22 cellular contexts compared by ENCODE assay signal in genomic region chr4:41014158-41014557, GRCh38.
DNase-seq lines count a peak whose midpoint lies in the region; ATAC-seq, FAIRE-seq and TF ChIP-seq lines count a peak whose summit lies in the region.
"Had no signal": no experiment of that assay in that cellular context is flagged by ENCODE, and none has a peak within 500 bp of the region (broad histone marks: within the 10 kb centered on the region; RNA-seq: fewer than 3 reads in every experiment).

No MANE protein-coding gene starts in this region.

- POLR2A ChIA-PET in WTC11 (lab: Charles Lee), result interaction anchor here (1.0 to 1.1 kb wide), 2 partner anchors 12 to 243 kb away, joined by 3 read pairs; partner anchors contain the start of gene UCHL1

- no peaks in the 10 kb centered on the region for H3K27me3 ChIP-seq in pancreas
- H3K27me3 ChIP-seq in MG63, result no peaks in the 10 kb centered on the region
- H3K27me3 ChIP-seq in upper lobe of right lung, result no peaks in the 10 kb centered on the region
- H3K27me3 ChIP-seq: BE2C had no signal

- FAIRE-seq in kidney (lab: Jason Lieb, UNC), result no peak
- no peak for FAIRE-seq in pancreas (lab: Jason Lieb, UNC)
- FAIRE-seq: GM12892, H54 had no signal

- intact Hi-C loops in kidney (cut with DNase I) (no loop called here), pancreas (cut with DNase I) (no loop called here), upper lobe of right lung (cut with DNase I) (no loop called here)

- peak overlapping the region; percentile 82; the same call in 1 of the 2 replicates for H3K27ac Mint-ChIP-seq in WTC11
- H3K27ac Mint-ChIP-seq: CD8-positive, alpha-beta memory T cell had no signal

- peaks cover 4% of the 10 kb centered on the region in 2 donors for H3K4me1 ChIP-seq in kidney (ENCODE audit: control insufficient read depth in 1 of 2, insufficient read depth in 1 of 2, low read depth in 1 of 2, low read length in 2 of 2)
- H3K4me1 ChIP-seq in pancreas, result peaks cover 0 to 4% (median 0%) of the 10 kb centered on the region in 3 donors
- no peaks in the 10 kb centered on the region for H3K4me1 ChIP-seq in upper lobe of right lung
- H3K4me1 ChIP-seq: BE2C had no signal

- no peak for ATAC-seq in WTC11
- peak; percentile 75 to 95 (median 88) for ATAC-seq in pancreas
- ATAC-seq in upper lobe of right lung, result no peak

- peaks cover 14% of the 10 kb centered on the region for H3K4me1 Mint-ChIP-seq in WTC11
- H3K4me1 Mint-ChIP-seq: CD8-positive, alpha-beta memory T cell had no signal

- H3K9ac ChIP-seq in kidney (ENCODE audit: low read length in 2 of 2), result no peak overlapping the region

- no peak overlapping the region for H3K4me3 ChIP-seq in kidney (ENCODE audit: low read length in 2 of 2)
- H3K4me3 ChIP-seq in pancreas, result no peak overlapping the region
- no peak overlapping the region for H3K4me3 ChIP-seq in MG63
- H3K4me3 ChIP-seq in upper lobe of right lung, result no peak overlapping the region

- H3K9me3 ChIP-seq in kidney (ENCODE audit: control insufficient read depth in 1 of 2, low read length in 2 of 2) (no peaks in the 10 kb centered on the region), pancreas (no peaks in the 10 kb centered on the region), MG63 (no peaks in the 10 kb centered on the region), upper lobe of right lung (no peaks in the 10 kb centered on the region)
- H3K9me3 ChIP-seq: BE2C had no signal

- TF ChIP-seq CTCF in WTC11 (IDR thresholded peaks at IDR 0.05), result no peak
- TF ChIP-seq CTCF in kidney (IDR thresholded peaks at IDR 0.05; ENCODE audit: borderline replicate concordance, extremely low read depth, insufficient read depth), result no peak
- no peak for TF ChIP-seq CTCF in pancreas (IDR thresholded peaks at IDR 0.05)
- no peak for TF ChIP-seq CTCF in upper lobe of right lung (IDR thresholded peaks at IDR 0.05)

- no peak overlapping the region for H3K4me3 Mint-ChIP-seq in WTC11
- H3K4me3 Mint-ChIP-seq: CD14-positive monocyte; CD8-positive, alpha-beta memory T cell had no signal

- H3K9me3 Mint-ChIP-seq in WTC11, result no peaks in the 10 kb centered on the region
- H3K9me3 Mint-ChIP-seq: CD14-positive monocyte; CD8-positive, alpha-beta memory T cell had no signal

- H3K27ac ChIP-seq in kidney (ENCODE audit: low read depth in 2 of 2, low read length in 2 of 2), result peak overlapping the region; percentile 3 to 20
- H3K27ac ChIP-seq in pancreas, result peak overlapping the region in 1 of 4 donors; percentile 23
- H3K27ac ChIP-seq in upper lobe of right lung, result no peak overlapping the region

- CTCF ChIA-PET in WTC11 (lab: Charles Lee), result interaction anchor here (0.7 to 1.9 kb wide), 8 partner anchors 17 to 243 kb away, joined by 3 to 7 read pairs (median 4); partner anchors contain the start of genes APBB2 and UCHL1

- H3K27me3 Mint-ChIP-seq in WTC11 (ENCODE audit: low read depth), result no peaks in the 10 kb centered on the region

- DNase-seq in WTC11 (ENCODE audit: low spot score), result no peak
- DNase-seq in kidney, result no peak
- DNase-seq in pancreas, result peak in 3 of 6 donors; percentile 24 to 52 (median 39)
- DNase-seq in OCI-M2 (lab: John Stamatoyannopoulos, UW; ENCODE audit: unreplicated experiment), result no peak
- DNase-seq in A172 (ENCODE audit: low spot score), result no peak
- DNase-seq in MG63, result no peak
- DNase-seq in upper lobe of right lung, result no peak
- DNase-seq: ACHN; BE2C; CD8-positive, alpha-beta memory T cell; DMS79 treated with DMSO at 0.1 percent for 48 hours; NCI-H1092; NCI-H1436; NCI-H187 treated with DMSO at 0.1 percent for 48 hours; NCI-H2171 treated with DMSO at 0.1 percent for 48 hours; NCI-H345; NCI-H510A treated with DMSO at 0.1 percent for 48 hours; RPMI8226; SHP77 treated with DMSO at 0.1 percent for 48 hours had no signal

- H3K36me3 ChIP-seq in kidney (ENCODE audit: control insufficient read depth in 1 of 2, insufficient read depth in 2 of 2, low read length in 2 of 2) (no peaks in the 10 kb centered on the region), pancreas (no peaks in the 10 kb centered on the region), MG63 (no peaks in the 10 kb centered on the region; the same call in 1 of the 2 replicates), upper lobe of right lung (no peaks in the 10 kb centered on the region)
- H3K36me3 ChIP-seq: BE2C had no signal

- H3K36me3 Mint-ChIP-seq in WTC11, result no peaks in the 10 kb centered on the region
- H3K36me3 Mint-ChIP-seq: CD8-positive, alpha-beta memory T cell had no signal

- WGBS in pancreas, 2 donors, result 55 to 70% methylated on average over 7 of the region's 7 CpGs

TF ChIP-seq in WTC11, 78 proteins besides CTCF, POLR2A, EP300 and RAD21:
- TF ChIP-seq ZNF396 (CRISPR knock-in tag; IDR thresholded peaks at IDR 0.05; ENCODE audit: borderline replicate concordance) (no peak), NFE2L1 (CRISPR knock-in tag; IDR thresholded peaks at IDR 0.05) (no peak), NR2C2 (CRISPR knock-in tag; IDR thresholded peaks at IDR 0.05) (no peak), TP53 (CRISPR knock-in tag; IDR thresholded peaks at IDR 0.05) (no peak), E2F1 (CRISPR knock-in tag; IDR thresholded peaks at IDR 0.05) (no peak), NFATC4 (CRISPR knock-in tag; IDR thresholded peaks at IDR 0.05) (no peak), GABPB1 (CRISPR knock-in tag; IDR thresholded peaks at IDR 0.05) (no peak), FOXK1 (CRISPR knock-in tag; IDR thresholded peaks at IDR 0.05) (no peak), ATF6 (CRISPR knock-in tag; IDR thresholded peaks at IDR 0.05) (no peak)
- TF ChIP-seq, protein P1, sequence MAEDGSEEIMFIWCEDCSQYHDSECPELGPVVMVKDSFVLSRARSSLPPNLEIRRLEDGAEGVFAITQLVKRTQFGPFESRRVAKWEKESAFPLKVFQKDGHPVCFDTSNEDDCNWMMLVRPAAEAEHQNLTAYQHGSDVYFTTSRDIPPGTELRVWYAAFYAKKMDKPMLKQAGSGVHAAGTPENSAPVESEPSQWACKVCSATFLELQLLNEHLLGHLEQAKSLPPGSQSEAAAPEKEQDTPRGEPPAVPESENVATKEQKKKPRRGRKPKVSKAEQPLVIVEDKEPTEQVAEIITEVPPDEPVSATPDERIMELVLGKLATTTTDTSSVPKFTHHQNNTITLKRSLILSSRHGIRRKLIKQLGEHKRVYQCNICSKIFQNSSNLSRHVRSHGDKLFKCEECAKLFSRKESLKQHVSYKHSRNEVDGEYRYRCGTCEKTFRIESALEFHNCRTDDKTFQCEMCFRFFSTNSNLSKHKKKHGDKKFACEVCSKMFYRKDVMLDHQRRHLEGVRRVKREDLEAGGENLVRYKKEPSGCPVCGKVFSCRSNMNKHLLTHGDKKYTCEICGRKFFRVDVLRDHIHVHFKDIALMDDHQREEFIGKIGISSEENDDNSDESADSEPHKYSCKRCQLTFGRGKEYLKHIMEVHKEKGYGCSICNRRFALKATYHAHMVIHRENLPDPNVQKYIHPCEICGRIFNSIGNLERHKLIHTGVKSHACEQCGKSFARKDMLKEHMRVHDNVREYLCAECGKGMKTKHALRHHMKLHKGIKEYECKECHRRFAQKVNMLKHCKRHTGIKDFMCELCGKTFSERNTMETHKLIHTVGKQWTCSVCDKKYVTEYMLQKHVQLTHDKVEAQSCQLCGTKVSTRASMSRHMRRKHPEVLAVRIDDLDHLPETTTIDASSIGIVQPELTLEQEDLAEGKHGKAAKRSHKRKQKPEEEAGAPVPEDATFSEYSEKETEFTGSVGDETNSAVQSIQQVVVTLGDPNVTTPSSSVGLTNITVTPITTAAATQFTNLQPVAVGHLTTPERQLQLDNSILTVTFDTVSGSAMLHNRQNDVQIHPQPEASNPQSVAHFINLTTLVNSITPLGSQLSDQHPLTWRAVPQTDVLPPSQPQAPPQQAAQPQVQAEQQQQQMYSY (CRISPR knock-in tag; IDR thresholded peaks at IDR 0.05), result no peak
- TF ChIP-seq, protein P2, sequence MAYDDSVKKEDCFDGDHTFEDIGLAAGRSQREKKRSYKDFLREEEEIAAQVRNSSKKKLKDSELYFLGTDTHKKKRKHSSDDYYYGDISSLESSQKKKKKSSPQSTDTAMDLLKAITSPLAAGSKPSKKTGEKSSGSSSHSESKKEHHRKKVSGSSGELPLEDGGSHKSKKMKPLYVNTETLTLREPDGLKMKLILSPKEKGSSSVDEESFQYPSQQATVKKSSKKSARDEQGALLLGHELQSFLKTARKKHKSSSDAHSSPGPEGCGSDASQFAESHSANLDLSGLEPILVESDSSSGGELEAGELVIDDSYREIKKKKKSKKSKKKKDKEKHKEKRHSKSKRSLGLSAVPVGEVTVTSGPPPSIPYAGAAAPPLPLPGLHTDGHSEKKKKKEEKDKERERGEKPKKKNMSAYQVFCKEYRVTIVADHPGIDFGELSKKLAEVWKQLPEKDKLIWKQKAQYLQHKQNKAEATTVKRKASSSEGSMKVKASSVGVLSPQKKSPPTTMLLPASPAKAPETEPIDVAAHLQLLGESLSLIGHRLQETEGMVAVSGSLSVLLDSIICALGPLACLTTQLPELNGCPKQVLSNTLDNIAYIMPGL (CRISPR knock-in tag; IDR thresholded peaks at IDR 0.05), result no peak
- TF ChIP-seq, protein P3, sequence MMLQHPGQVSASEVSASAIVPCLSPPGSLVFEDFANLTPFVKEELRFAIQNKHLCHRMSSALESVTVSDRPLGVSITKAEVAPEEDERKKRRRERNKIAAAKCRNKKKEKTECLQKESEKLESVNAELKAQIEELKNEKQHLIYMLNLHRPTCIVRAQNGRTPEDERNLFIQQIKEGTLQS (CRISPR knock-in tag; conservative IDR thresholded peaks at IDR 0.05), result no peak

Comparison
In these comparisons a context has a peak if more than half of its experiments do, and no peak if none do; other contexts are left out.
1. ATAC-seq: peak in pancreas (4 of 4); none in WTC11 (single experiment) and upper lobe of right lung (single experiment).